ENCODE assay signal across 26 cellular contexts in genomic region chr18:2758309-2758708, GRCh38.
DNase-seq lines count a peak whose midpoint lies in the region; ATAC-seq and TF ChIP-seq lines count a peak whose summit lies in the region.
"Had no signal": no experiment of that assay in that cellular context is flagged by ENCODE, and none has a peak within 500 bp of the region (broad histone marks: within the 10 kb centered on the region; RNA-seq: fewer than 3 reads in every experiment).

No MANE protein-coding gene starts in this region.

- peaks cover 2% of the 10 kb centered on the region for H3K9me3 Mint-ChIP-seq in activated naive CD4-positive, alpha-beta T cell treated with anti-CD3 and anti-CD28 coated beads, Interleukin-2, amount 10 ng/mL, durations not matched to agents 7 days and 5 days
- H3K9me3 Mint-ChIP-seq in activated naive CD4-positive, alpha-beta T cell treated with anti-CD3 and anti-CD28 coated beads, Interleukin-2, amount 50 U/mL, for 72 hours: no peaks in the 10 kb centered on the region
- no peaks in the 10 kb centered on the region for H3K9me3 Mint-ChIP-seq in effector memory CD8-positive, alpha-beta T cell
- H3K9me3 Mint-ChIP-seq: H9 had no signal

- ATAC-seq in activated naive CD4-positive, alpha-beta T cell treated with anti-CD3 and anti-CD28 coated beads, Interleukin-2, amount 50 U/mL, for 72 hours: no peak
- ATAC-seq in effector memory CD8-positive, alpha-beta T cell (replicated peaks): no peak
- ATAC-seq in HG03457 (IDR thresholded peaks at IDR 0.05; ENCODE audit: unreplicated experiment): no peak

- no peaks in the 10 kb centered on the region for H3K27me3 ChIP-seq in transverse colon
- H3K27me3 ChIP-seq: MG63, SJSA1, spleen had no signal

- H3K4me3 Mint-ChIP-seq in activated naive CD4-positive, alpha-beta T cell treated with anti-CD3 and anti-CD28 coated beads, Interleukin-2, amount 10 ng/mL, durations not matched to agents 7 days and 5 days: no peak overlapping the region
- H3K4me3 Mint-ChIP-seq in effector memory CD8-positive, alpha-beta T cell: no peak overlapping the region
- H3K4me3 Mint-ChIP-seq: H9 had no signal

- H3K27ac Mint-ChIP-seq in activated naive CD4-positive, alpha-beta T cell treated with anti-CD3 and anti-CD28 coated beads, Interleukin-2, amount 10 ng/mL, durations not matched to agents 7 days and 5 days: peak overlapping the region; percentile 47
- no peak overlapping the region for H3K27ac Mint-ChIP-seq in activated naive CD4-positive, alpha-beta T cell treated with anti-CD3 and anti-CD28 coated beads, Interleukin-2, amount 50 U/mL, for 72 hours
- H3K27ac Mint-ChIP-seq in effector memory CD8-positive, alpha-beta T cell: peak overlapping the region; percentile 22 to 63

- intact Hi-C loops in transverse colon (cut with DNase I; ENCODE audit: low total_unique reads): no loop called here

- 50 to 64% methylated on average over 1 of the region's 1 CpG for WGBS in transverse colon (ENCODE audit: low coverage in 1 of 2), 2 donors

- peaks cover 46% of the 10 kb centered on the region for H3K36me3 Mint-ChIP-seq in activated naive CD4-positive, alpha-beta T cell treated with anti-CD3 and anti-CD28 coated beads, Interleukin-2, amount 10 ng/mL, durations not matched to agents 7 days and 5 days
- peaks cover 4 to 14% of the 10 kb centered on the region in 2 donors for H3K36me3 Mint-ChIP-seq in activated naive CD4-positive, alpha-beta T cell treated with anti-CD3 and anti-CD28 coated beads, Interleukin-2, amount 50 U/mL, for 72 hours
- H3K36me3 Mint-ChIP-seq in effector memory CD8-positive, alpha-beta T cell (ENCODE audit: insufficient read depth): peaks cover 64% of the 10 kb centered on the region

- peaks cover 0 to 21% (median 10%) of the 10 kb centered on the region in 4 donors for H3K4me1 ChIP-seq in transverse colon
- H3K4me1 ChIP-seq: SJSA1 had no signal

- no peak for DNase-seq in activated naive CD4-positive, alpha-beta T cell treated with anti-CD3 and anti-CD28 coated beads, Interleukin-2, amount 10 ng/mL, durations not matched to agents 7 days and 5 days
- DNase-seq in activated naive CD4-positive, alpha-beta T cell treated with anti-CD3 and anti-CD28 coated beads, Interleukin-2, amount 50 U/mL, for 72 hours (ENCODE audit: low spot score in 2 of 2): no peak
- DNase-seq in LoVo (ENCODE audit: low spot score) (peak; percentile 50), transverse colon (no peak), GM20000 (ENCODE audit: low spot score) (no peak), DMS79 (lab: John Stamatoyannopoulos, UW) (no peak)
- no peak for DNase-seq in effector memory CD8-positive, alpha-beta T cell
- DNase-seq: ACHN; activated effector memory CD4-positive, alpha-beta T cell treated with anti-CD3 and anti-CD28 coated beads, Interleukin-2, amount 50 U/mL, for 16 hours; amygdala; C1 segment of cervical spinal cord; DMS153; H9; IMR-90; kidney glomerular epithelial cell; MG63; NCI-H1436; NCI-H2107; NCI-H510A; spleen; stimulated activated CD4-positive, alpha-beta T cell treated with anti-CD3 and anti-CD28 coated beads, Interleukin-4, amount 100 ng/mL, for 24 hours; trophoblast cell; WERI-Rb-1 had no signal

- in situ Hi-C loops in transverse colon (cut with MboI; ENCODE audit: low pct_ligation_motif_present in 1 of 4, low pct_unique_long_range_greater_than_20kb in 1 of 4, low sequenced_read_pairs in 3 of 4): loop anchor here in 1 of 4 donors (25.0 kb wide), 1 partner anchor 479 kb away; the partner anchor contains the start of gene MYL12A

- no peak for TF ChIP-seq CTCF in transverse colon (IDR thresholded peaks at IDR 0.05)
- TF ChIP-seq CTCF in GM20000 (IDR thresholded peaks at IDR 0.05; ENCODE audit: extremely low read depth, missing control alignments): no peak

- H3K36me3 ChIP-seq in transverse colon: peaks cover 0 to 40% (median 19%) of the 10 kb centered on the region in 4 donors

- no peak for TF ChIP-seq EP300 in transverse colon (IDR thresholded peaks at IDR 0.05; ENCODE audit: low read depth)

- no peak overlapping the region for H3K4me3 ChIP-seq in transverse colon
- H3K4me3 ChIP-seq: coronary artery, MG63, SJSA1, spleen had no signal

- CTCF ChIA-PET in activated naive CD4-positive, alpha-beta T cell treated with anti-CD3 and anti-CD28 coated beads, Interleukin-2, amount 10 ng/mL, durations not matched to agents 7 days and 5 days (lab: Charles Lee): no interaction called here

- H3K9me3 ChIP-seq in transverse colon: no peaks in the 10 kb centered on the region
- H3K9me3 ChIP-seq: MG63, SJSA1, spleen had no signal

- H3K27me3 Mint-ChIP-seq in activated naive CD4-positive, alpha-beta T cell treated with anti-CD3 and anti-CD28 coated beads, Interleukin-2, amount 10 ng/mL, durations not matched to agents 7 days and 5 days: no peaks in the 10 kb centered on the region
- no peaks in the 10 kb centered on the region for H3K27me3 Mint-ChIP-seq in effector memory CD8-positive, alpha-beta T cell

- TF ChIP-seq POLR2A in transverse colon (IDR thresholded peaks at IDR 0.05): no peak

- peak overlapping the region in 3 of 4 donors; percentile 4 to 36 (median 27) for H3K27ac ChIP-seq in transverse colon
- H3K27ac ChIP-seq: coronary artery, SJSA1, spleen, WERI-Rb-1 had no signal

- H3K4me1 Mint-ChIP-seq in activated naive CD4-positive, alpha-beta T cell treated with anti-CD3 and anti-CD28 coated beads, Interleukin-2, amount 10 ng/mL, durations not matched to agents 7 days and 5 days: peaks cover 20% of the 10 kb centered on the region
- H3K4me1 Mint-ChIP-seq in effector memory CD8-positive, alpha-beta T cell (ENCODE audit: low read depth in 2 of 2): peaks cover 4 to 20% of the 10 kb centered on the region in 2 donors
- H3K4me1 Mint-ChIP-seq: H9 had no signal

Comparison
In these comparisons a context has a peak if more than half of its experiments do, and no peak if none do; other contexts are left out.
1. H3K27ac Mint-ChIP-seq: peak in activated naive CD4-positive, alpha-beta T cell treated with anti-CD3 and anti-CD28 coated beads, Interleukin-2, amount 10 ng/mL, durations not matched to agents 7 days and 5 days (single experiment) and effector memory CD8-positive, alpha-beta T cell (2 of 2); none in activated naive CD4-positive, alpha-beta T cell treated with anti-CD3 and anti-CD28 coated beads, Interleukin-2, amount 50 U/mL, for 72 hours (0 of 2).